Comparison of ENCODE assay signal across 9 cellular contexts in the genomic region with DNA sequence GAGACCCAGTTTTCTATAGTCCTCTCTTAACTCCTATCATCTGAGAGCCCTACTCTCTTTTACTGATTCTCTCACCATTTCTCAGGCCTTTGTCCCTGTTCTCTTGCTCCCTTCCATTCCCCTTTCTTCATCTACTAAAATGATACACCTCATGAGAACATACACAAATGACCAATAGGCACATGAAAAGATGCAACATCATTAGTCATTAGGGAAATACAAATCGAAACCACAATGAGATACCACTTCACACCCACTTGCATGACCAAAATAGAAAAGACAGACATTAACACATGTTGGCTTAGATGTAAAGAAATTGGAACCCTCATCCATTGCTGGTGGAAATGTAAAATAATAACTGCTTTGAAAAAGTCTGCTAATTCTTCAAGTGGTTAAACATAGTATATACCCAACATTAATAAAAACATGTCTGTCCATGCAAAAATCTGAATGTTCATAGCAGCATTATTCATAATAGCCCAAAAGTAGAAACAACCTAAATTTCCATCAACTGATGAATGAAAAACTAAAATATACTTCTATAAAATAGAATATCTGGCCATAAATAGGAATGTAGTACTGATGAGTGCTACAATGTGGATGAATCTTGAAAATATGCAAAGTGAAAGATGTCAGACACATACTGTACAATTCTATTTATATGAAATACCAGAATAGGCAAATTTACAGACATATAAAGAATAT.
A peak's percentile ranks its signal among the peaks of the same experiment; 100 is the strongest.
DNase-seq lines count a peak whose midpoint lies in the region; ATAC-seq and TF ChIP-seq lines count a peak whose summit lies in the region.
"Had no signal": no experiment of that assay in that cellular context is flagged by ENCODE, and none has a peak within 500 bp of the region (broad histone marks: within the 10 kb centered on the region; RNA-seq: fewer than 3 reads in every experiment).

No MANE protein-coding gene starts in this region.

- TF ChIP-seq CTCF in NB4 (IDR thresholded peaks at IDR 0.05; ENCODE audit: low read depth, low read length) (no peak), sigmoid colon (IDR thresholded peaks at IDR 0.05) (no peak)

- H4K8ac ChIP-seq in mesenchymal stem cell (ENCODE audit: low read length): no peak overlapping the region

- no peak overlapping the region for H2AFZ ChIP-seq in mesenchymal stem cell (ENCODE audit: low read depth, low read length)

- peaks cover 8% of the 10 kb centered on the region for H3K4me1 ChIP-seq in mesenchymal stem cell (ENCODE audit: control insufficient read depth, insufficient read depth, low read depth, low read length)
- peaks cover 0 to 37% (median 11%) of the 10 kb centered on the region in 4 donors for H3K4me1 ChIP-seq in sigmoid colon

- H3K9me3 ChIP-seq in mesenchymal stem cell (ENCODE audit: control insufficient read depth, low read length) (no peaks in the 10 kb centered on the region), sigmoid colon (no peaks in the 10 kb centered on the region)

- H3K27me3 ChIP-seq in mesenchymal stem cell (ENCODE audit: control insufficient read depth in 1 of 2, insufficient read depth in 1 of 2, low read length in 2 of 2) (no peaks in the 10 kb centered on the region), sigmoid colon (no peaks in the 10 kb centered on the region)

- H3K36me3 ChIP-seq in mesenchymal stem cell (ENCODE audit: control insufficient read depth in 1 of 2, insufficient read depth in 2 of 2, low read depth in 1 of 2, low read length in 2 of 2): no peaks in the 10 kb centered on the region
- no peaks in the 10 kb centered on the region for H3K36me3 ChIP-seq in sigmoid colon

- WGBS in mesenchymal stem cell: no CpG with 5 or more reads among the region's 1 CpG
- 67 to 83% methylated on average over 1 of the region's 1 CpG for WGBS in sigmoid colon, 2 donors

- H2BK15ac ChIP-seq in mesenchymal stem cell (ENCODE audit: low read depth, poor library complexity, severe bottlenecking): no peak overlapping the region

- ATAC-seq in GM18867 (IDR thresholded peaks at IDR 0.05; ENCODE audit: unreplicated experiment): peak; percentile 93
- ATAC-seq in HG02642 (IDR thresholded peaks at IDR 0.05; ENCODE audit: poor library complexity, unreplicated experiment): peak; percentile 89
- ATAC-seq in HG03139 (IDR thresholded peaks at IDR 0.05; ENCODE audit: unreplicated experiment): no peak

- no peak overlapping the region for H2AK5ac ChIP-seq in mesenchymal stem cell (ENCODE audit: low read length, severe bottlenecking)

- no peak overlapping the region for H3K23ac ChIP-seq in mesenchymal stem cell (ENCODE audit: low read length in 2 of 2)

- no peak overlapping the region for H3K4me2 ChIP-seq in mesenchymal stem cell (ENCODE audit: low read length, poor library complexity, severe bottlenecking)

- H3K4ac ChIP-seq in mesenchymal stem cell (ENCODE audit: low read depth in 1 of 2, low read length in 2 of 2): no peak overlapping the region

- H3K9ac ChIP-seq in mesenchymal stem cell (ENCODE audit: low read length): no peak overlapping the region

- intact Hi-C loops in sigmoid colon (cut with DNase I): no loop called here

- no peak for TF ChIP-seq EP300 in sigmoid colon (IDR thresholded peaks at IDR 0.05)

- peak; percentile 9 for DNase-seq in NB4 (ENCODE audit: low read depth)
- DNase-seq in mesenchymal stem cell: peak; percentile 74
- DNase-seq in NCI-H524 treated with DMSO at 0.1 percent for 48 hours (lab: John Stamatoyannopoulos, UW): no peak
- no peak for DNase-seq in sigmoid colon
- DNase-seq in midbrain (lab: John Stamatoyannopoulos, UW): no peak
- DNase-seq: stimulated activated naive CD4-positive, alpha-beta T cell had no signal

- no peak overlapping the region for H3K18ac ChIP-seq in mesenchymal stem cell (ENCODE audit: low read depth in 1 of 2, low read length in 2 of 2)

- H2BK120ac ChIP-seq in mesenchymal stem cell (ENCODE audit: low read depth, low read length): no peak overlapping the region

- H3K27ac ChIP-seq in mesenchymal stem cell (ENCODE audit: low read length, poor library complexity, severe bottlenecking) (no peak overlapping the region), sigmoid colon (no peak overlapping the region)

- peaks cover 11% of the 10 kb centered on the region for H3K79me1 ChIP-seq in mesenchymal stem cell (replicated peaks; ENCODE audit: low read length, poor library complexity, severe bottlenecking)

- H2BK12ac ChIP-seq in mesenchymal stem cell (ENCODE audit: low read length in 2 of 2): no peak overlapping the region

- no peak overlapping the region for H3K4me3 ChIP-seq in NB4 (ENCODE audit: low read depth, low read length)
- no peak overlapping the region for H3K4me3 ChIP-seq in mesenchymal stem cell (ENCODE audit: insufficient read depth in 1 of 2, low read depth in 1 of 2, low read length in 2 of 2)
- H3K4me3 ChIP-seq in sigmoid colon: no peak overlapping the region

- TF ChIP-seq POLR2A in NB4 (IDR thresholded peaks at IDR 0.05; ENCODE audit: extremely low read depth, insufficient read length): no peak
- TF ChIP-seq POLR2A in sigmoid colon (IDR thresholded peaks at IDR 0.05): no peak

- no peak overlapping the region for H4K91ac ChIP-seq in mesenchymal stem cell (ENCODE audit: low read length)

- H2BK5ac ChIP-seq in mesenchymal stem cell (ENCODE audit: low read depth, low read length, poor library complexity, severe bottlenecking): no peak overlapping the region

- H3K14ac ChIP-seq in mesenchymal stem cell (ENCODE audit: low read length in 2 of 2): no peak overlapping the region

Comparison
In these comparisons a context has a peak if more than half of its experiments do, and no peak if none do; other contexts are left out.
1. DNase-seq: peak in NB4 (single experiment) and mesenchymal stem cell (single experiment); none in NCI-H524 treated with DMSO at 0.1 percent for 48 hours (single experiment), sigmoid colon (single experiment) and midbrain (single experiment).